ENCODE assay signal across 9 cellular contexts in the genomic region with DNA sequence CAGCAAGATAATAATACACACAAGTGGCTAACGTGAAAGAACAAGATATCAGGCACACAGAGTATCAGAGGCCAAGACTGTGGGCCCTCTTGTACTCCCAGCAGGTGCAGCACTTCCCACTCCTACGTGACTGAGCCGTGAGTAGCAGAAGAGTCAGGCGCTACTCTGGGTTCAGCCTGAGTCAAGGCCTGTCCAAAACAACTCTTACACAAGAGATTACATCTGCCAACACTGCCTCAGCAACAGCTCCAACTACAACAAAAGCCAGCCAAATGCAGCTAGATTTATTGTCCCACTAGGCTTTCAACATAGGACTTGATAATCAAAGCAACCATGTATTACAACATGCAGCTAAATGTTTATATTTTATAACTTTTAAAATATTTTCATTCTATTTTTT. TPM values are rescaled to one million over a fixed set of nuclear protein-coding genes. Genes with fewer than 3 reads are reported as not detected.
A peak's percentile ranks its signal among the peaks of the same experiment; 100 is the strongest.
DNase-seq lines count a peak whose midpoint lies in the region; ATAC-seq lines count a peak whose summit lies in the region.
"Had no signal": no experiment of that assay in that cellular context is flagged by ENCODE, and none has a peak within 500 bp of the region (broad histone marks: within the 10 kb centered on the region; RNA-seq: fewer than 3 reads in every experiment).

No MANE protein-coding gene starts in this region.

- no peak overlapping the region for H3K4me3 Mint-ChIP-seq in naive thymus-derived CD4-positive, alpha-beta T cell
- H3K4me3 Mint-ChIP-seq: activated naive CD4-positive, alpha-beta T cell treated with anti-CD3 and anti-CD28 coated beads for 36 hours had no signal

- CTCF ChIA-PET in naive thymus-derived CD4-positive, alpha-beta T cell (lab: Charles Lee) = no interaction called here

- H3K27ac Mint-ChIP-seq in naive thymus-derived CD4-positive, alpha-beta T cell = no peak overlapping the region
- H3K27ac Mint-ChIP-seq: activated naive CD4-positive, alpha-beta T cell treated with anti-CD3 and anti-CD28 coated beads for 36 hours had no signal

- H3K36me3 ChIP-seq in naive thymus-derived CD4-positive, alpha-beta T cell (ENCODE audit: control insufficient read depth in 2 of 3, insufficient read depth in 3 of 3, low read length in 3 of 3) = peaks cover 17 to 71% (median 35%) of the 10 kb centered on the region in 3 experiments

- intact Hi-C loops in naive thymus-derived CD4-positive, alpha-beta T cell (cut with micrococcal nuclease) = loop anchor here in 1 of 2 donors (10.0 kb wide), 1 partner anchor 51 kb away; no protein-coding TSS in a partner anchor

- peak overlapping the region; percentile 14 for H3K27ac ChIP-seq in substantia nigra (ENCODE audit: low read depth, low read length, poor library complexity, severe bottlenecking)
- no peak overlapping the region for H3K27ac ChIP-seq in naive thymus-derived CD4-positive, alpha-beta T cell (ENCODE audit: low read depth, low read length)

- DNase-seq in MV-4-11 (lab: John Stamatoyannopoulos, UW) = peak; percentile 63
- peak; percentile 13 for DNase-seq in brain pericyte (ENCODE audit: low read depth, low spot score)
- peak; percentile 17 for DNase-seq in kidney tubule cell (ENCODE audit: low spot score)
- DNase-seq in substantia nigra (lab: John Stamatoyannopoulos, UW) = peak in 31 of 49 donors; percentile 2 to 64 (median 17)
- DNase-seq in naive thymus-derived CD4-positive, alpha-beta T cell = no peak
- DNase-seq: activated naive CD4-positive, alpha-beta T cell treated with anti-CD3 and anti-CD28 coated beads for 36 hours had no signal

- H3K4me1 ChIP-seq in naive thymus-derived CD4-positive, alpha-beta T cell (ENCODE audit: control insufficient read depth in 2 of 2, insufficient read depth in 2 of 2, low read length in 2 of 2) = no peaks in the 10 kb centered on the region

- peaks cover 0 to 4% (median 0%) of the 10 kb centered on the region in 7 donors for H3K4me1 Mint-ChIP-seq in naive thymus-derived CD4-positive, alpha-beta T cell

- H3K9me3 ChIP-seq in naive thymus-derived CD4-positive, alpha-beta T cell (ENCODE audit: control insufficient read depth in 2 of 3, low read length in 3 of 3) = no peaks in the 10 kb centered on the region

- POLR2A ChIA-PET in naive thymus-derived CD4-positive, alpha-beta T cell (lab: Charles Lee) = interaction anchor here (0.6 kb wide), 1 partner anchor 836 kb away, joined by 3 read pairs; no protein-coding TSS in a partner anchor

- H3K36me3 Mint-ChIP-seq in naive thymus-derived CD4-positive, alpha-beta T cell = peaks cover 14 to 61% (median 34%) of the 10 kb centered on the region in 5 donors

- H3K27me3 Mint-ChIP-seq in naive thymus-derived CD4-positive, alpha-beta T cell = no peaks in the 10 kb centered on the region

- H3K9me3 Mint-ChIP-seq in naive thymus-derived CD4-positive, alpha-beta T cell = peaks cover 0 to 2% (median 0%) of the 10 kb centered on the region in 11 donors
- H3K9me3 Mint-ChIP-seq: activated naive CD4-positive, alpha-beta T cell treated with anti-CD3 and anti-CD28 coated beads for 36 hours had no signal

- H3K27me3 ChIP-seq in naive thymus-derived CD4-positive, alpha-beta T cell (ENCODE audit: control insufficient read depth in 2 of 2, insufficient read depth in 2 of 2, low read length in 2 of 2) = no peaks in the 10 kb centered on the region

- ATAC-seq in HG02798 (IDR thresholded peaks at IDR 0.05; ENCODE audit: poor library complexity, unreplicated experiment) = no peak
- no peak for ATAC-seq in GM18867 (IDR thresholded peaks at IDR 0.05; ENCODE audit: unreplicated experiment)
- ATAC-seq in naive thymus-derived CD4-positive, alpha-beta T cell = no peak
- ATAC-seq in HG02763 (IDR thresholded peaks at IDR 0.05; ENCODE audit: unreplicated experiment) = no peak

- H3K4me3 ChIP-seq in naive thymus-derived CD4-positive, alpha-beta T cell (ENCODE audit: low read length) = no peak overlapping the region

RNA-seq across cellular contexts. Expression of a gene that starts 56.2 kb away (rescaled TPM):
- total RNA-seq in naive thymus-derived CD4-positive, alpha-beta T cell = 100 to 1,000 TPM in 3 of 5 experiments, 10 to 100 TPM in 2; 79.2 to 133 (median 106) TPM
- polyA plus RNA-seq in naive thymus-derived CD4-positive, alpha-beta T cell = 10 to 100 TPM; 53.0 to 70.8 TPM

Comparison
In these comparisons a context has a peak if more than half of its experiments do, and no peak if none do; other contexts are left out.
1. DNase-seq: peak in MV-4-11 (single experiment), brain pericyte (single experiment), kidney tubule cell (single experiment) and substantia nigra (31 of 49); none in naive thymus-derived CD4-positive, alpha-beta T cell (0 of 9).